In genomic region chr9:89892920-89893319, GRCh38 we compare ENCODE assay signal across 21 cellular contexts.
"Had no signal": no experiment of that assay in that cellular context is flagged by ENCODE, and none has a peak within 500 bp of the region (broad histone marks: within the 10 kb centered on the region; RNA-seq: fewer than 3 reads in every experiment).

No MANE protein-coding gene starts in this region.

- ATAC-seq: lower lobe of right lung, pancreas, right cardiac atrium had no signal

- H3K4me1 ChIP-seq: colonic mucosa, neural progenitor cell had no signal

- H3K36me3 ChIP-seq: colonic mucosa, left ventricle myocardium inferior, lower lobe of right lung, neural progenitor cell, pancreas, spleen, stomach had no signal

- H3K9me3 Mint-ChIP-seq: memory B cell; mesothelial cell of epicardium; natural killer cell treated with Interleukin-12 subunit alpha and Interleukin-12 subunit beta and Interleukin-15 and Interleukin-18, amount 100 ng/mL, for 72 hours; type B pancreatic cell had no signal

- H3K27me3 Mint-ChIP-seq: type B pancreatic cell had no signal

- H3K4me3 Mint-ChIP-seq: memory B cell; mesothelial cell of epicardium; natural killer cell treated with Interleukin-12 subunit alpha and Interleukin-12 subunit beta and Interleukin-15 and Interleukin-18, amount 100 ng/mL, for 72 hours; neural progenitor cell; type B pancreatic cell had no signal

- H3K4me3 ChIP-seq: colonic mucosa, left ventricle myocardium inferior, lower lobe of right lung, neural progenitor cell, pancreas, spleen, stomach had no signal

- H3K27ac ChIP-seq: colonic mucosa, lower lobe of right lung, neural progenitor cell, pancreas, spleen had no signal

- H3K4me1 Mint-ChIP-seq: memory B cell, mesothelial cell of epicardium, neural progenitor cell had no signal

- DNase-seq: colonic mucosa; dermis blood vessel endothelial cell; effector CD4-positive, alpha-beta T cell; glutamatergic neuron; left ventricle myocardium inferior; lower lobe of right lung; nucleus accumbens; pancreas; right cardiac atrium; spleen; stimulated activated CD4-positive, alpha-beta T cell treated with anti-CD3 and anti-CD28 coated beads, Interleukin-15, amount 100 ng/mL, for 24 hours; stimulated activated CD4-positive, alpha-beta T cell treated with anti-CD3 and anti-CD28 coated beads, Interleukin-1b, Interleukin-23, amount 100 ng/mL, for 48 hours; stimulated activated CD4-positive, alpha-beta T cell treated with anti-CD3 and anti-CD28 coated beads, Interleukin-4, amount 100 ng/mL, for 4 hours; stimulated activated naive CD4-positive, alpha-beta T cell; stomach had no signal

- H3K27ac Mint-ChIP-seq: memory B cell; mesothelial cell of epicardium; natural killer cell treated with Interleukin-12 subunit alpha and Interleukin-12 subunit beta and Interleukin-15 and Interleukin-18, amount 100 ng/mL, for 72 hours; neural progenitor cell; progenitor cell of endocrine pancreas; type B pancreatic cell had no signal

- H3K9me3 ChIP-seq: colonic mucosa, left ventricle myocardium inferior, lower lobe of right lung, pancreas, spleen, stomach had no signal

- H3K36me3 Mint-ChIP-seq: memory B cell; mesothelial cell of epicardium; natural killer cell treated with Interleukin-12 subunit alpha and Interleukin-12 subunit beta and Interleukin-15 and Interleukin-18, amount 100 ng/mL, for 72 hours; neural progenitor cell; type B pancreatic cell had no signal

- H3K27me3 ChIP-seq: colonic mucosa, neural progenitor cell, pancreas, spleen, stomach had no signal
